ENCODE assay signal across 21 cellular contexts in the genomic region with DNA sequence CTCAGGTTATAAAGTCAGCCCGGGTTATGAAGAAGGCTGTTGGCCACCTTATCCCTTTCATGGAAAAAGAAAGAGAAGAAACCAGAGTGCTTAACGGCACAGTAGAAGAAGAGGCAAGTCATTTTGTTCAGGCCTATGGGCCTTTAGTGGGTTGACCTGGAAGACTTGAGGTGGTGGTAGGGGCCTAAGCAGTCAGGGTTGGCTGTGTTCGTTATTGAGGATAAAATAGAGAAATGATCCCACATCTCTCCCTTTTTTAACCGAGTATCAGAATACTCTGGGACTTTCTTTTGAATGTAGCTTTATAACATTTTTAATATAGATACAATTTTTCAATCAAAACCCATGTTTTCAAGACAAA.
DNase-seq lines count a peak whose midpoint lies in the region; ATAC-seq and TF ChIP-seq lines count a peak whose summit lies in the region.
"Had no signal": no experiment of that assay in that cellular context is flagged by ENCODE, and none has a peak within 500 bp of the region (broad histone marks: within the 10 kb centered on the region; RNA-seq: fewer than 3 reads in every experiment).

No MANE protein-coding gene starts in this region.

- TF ChIP-seq POLR2A in gastrocnemius medialis (IDR thresholded peaks at IDR 0.05), result no peak

- H3K14ac ChIP-seq in mesenchymal stem cell (ENCODE audit: low read length in 2 of 2), result no peak overlapping the region

- H3K18ac ChIP-seq in mesenchymal stem cell (ENCODE audit: low read depth in 1 of 2, low read length in 2 of 2), result no peak overlapping the region

- H3K27ac Mint-ChIP-seq in CD8-positive, alpha-beta T cell, result peak overlapping the region; percentile 88
- H3K27ac Mint-ChIP-seq: stimulated activated memory B cell treated with anti-CD40 and anti-IgM and Interleukin-4, amounts not matched to agents 10 μg/mL and 1 μg/mL and 100 μg/mL, for 72 hours had no signal

- POLR2A ChIA-PET in CD8-positive, alpha-beta T cell (lab: Charles Lee), result interaction anchor here (0.8 kb wide), 1 partner anchor 258 kb away, joined by 3 read pairs; the partner anchor contains the start of gene HEATR1

- no peak overlapping the region for H2BK15ac ChIP-seq in mesenchymal stem cell (ENCODE audit: low read depth, poor library complexity, severe bottlenecking)

- H4K8ac ChIP-seq in mesenchymal stem cell (ENCODE audit: low read length), result no peak overlapping the region

- H3K4me1 Mint-ChIP-seq in CD8-positive, alpha-beta T cell (ENCODE audit: low read depth), result peaks cover 33% of the 10 kb centered on the region
- H3K4me1 Mint-ChIP-seq: neural crest cell; stimulated activated memory B cell treated with anti-CD40 and anti-IgM and Interleukin-4, amounts not matched to agents 10 μg/mL and 1 μg/mL and 100 μg/mL, for 72 hours had no signal

- no peak overlapping the region for H2BK12ac ChIP-seq in mesenchymal stem cell (ENCODE audit: low read length in 2 of 2)

- H3K36me3 ChIP-seq in CD8-positive, alpha-beta T cell (ENCODE audit: insufficient read depth, low read length), result peaks cover 28% of the 10 kb centered on the region
- peaks cover 40% of the 10 kb centered on the region for H3K36me3 ChIP-seq in adipocyte (ENCODE audit: control insufficient read depth, insufficient read depth, low read length, severe bottlenecking)
- H3K36me3 ChIP-seq in mesenchymal stem cell (ENCODE audit: control insufficient read depth in 1 of 2, insufficient read depth in 2 of 2, low read depth in 1 of 2, low read length in 2 of 2), result peaks cover 5 to 69% of the 10 kb centered on the region in 2 experiments
- H3K36me3 ChIP-seq in gastrocnemius medialis, result peaks cover 0 to 47% of the 10 kb centered on the region in 2 donors

- ATAC-seq in CD8-positive, alpha-beta T cell, result no peak
- no peak for ATAC-seq in gastrocnemius medialis
- ATAC-seq in GM18861 (IDR thresholded peaks at IDR 0.05; ENCODE audit: unreplicated experiment), result no peak
- ATAC-seq: activated CD8-positive, alpha-beta memory T cell treated with anti-CD3 and anti-CD28 coated beads, Interleukin-2, amount 10 ng/mL, durations not matched to agents 7 days and 5 days; PC-3; stimulated activated memory B cell treated with anti-CD40 and anti-IgM and Interleukin-4, amounts not matched to agents 10 μg/mL and 1 μg/mL and 100 μg/mL, for 72 hours had no signal

- no peak overlapping the region for H3K23ac ChIP-seq in mesenchymal stem cell (ENCODE audit: low read length in 2 of 2)

- H3K4me3 Mint-ChIP-seq in CD8-positive, alpha-beta T cell, result no peak overlapping the region
- H3K4me3 Mint-ChIP-seq: activated CD8-positive, alpha-beta memory T cell treated with anti-CD3 and anti-CD28 coated beads, Interleukin-2, amount 10 ng/mL, durations not matched to agents 7 days and 5 days; neural crest cell; stimulated activated memory B cell treated with anti-CD40 and anti-IgM and Interleukin-4, amounts not matched to agents 10 μg/mL and 1 μg/mL and 100 μg/mL, for 72 hours had no signal

- peaks cover 27% of the 10 kb centered on the region for H3K4me1 ChIP-seq in CD8-positive, alpha-beta T cell (ENCODE audit: insufficient read depth, low read length)
- H3K4me1 ChIP-seq in adipocyte (ENCODE audit: control insufficient read depth, insufficient read depth, low read length) (peaks cover 58% of the 10 kb centered on the region), mesenchymal stem cell (ENCODE audit: control insufficient read depth, insufficient read depth, low read depth, low read length) (peaks cover 7% of the 10 kb centered on the region), gastrocnemius medialis (peaks cover 7 to 16% of the 10 kb centered on the region in 2 donors)

- H2AK5ac ChIP-seq in mesenchymal stem cell (ENCODE audit: low read length, severe bottlenecking), result peak overlapping the region; percentile 43

- H2BK120ac ChIP-seq in mesenchymal stem cell (ENCODE audit: low read depth, low read length), result no peak overlapping the region

- CTCF ChIA-PET in CD8-positive, alpha-beta T cell (lab: Charles Lee), result interaction anchor here (0.6 to 1.6 kb wide), 3 partner anchors 12 to 1713 kb away, joined by 3 to 4 read pairs (median 3); no protein-coding TSS in a partner anchor

- no peaks in the 10 kb centered on the region for H3K27me3 ChIP-seq in CD8-positive, alpha-beta T cell (ENCODE audit: insufficient read depth, low read length)
- no peaks in the 10 kb centered on the region for H3K27me3 ChIP-seq in adipocyte (replicated peaks; ENCODE audit: control insufficient read depth, insufficient read depth, low read length)
- no peaks in the 10 kb centered on the region for H3K27me3 ChIP-seq in mesenchymal stem cell (ENCODE audit: control insufficient read depth in 1 of 2, insufficient read depth in 1 of 2, low read length in 2 of 2)
- no peaks in the 10 kb centered on the region for H3K27me3 ChIP-seq in gastrocnemius medialis
- H3K27me3 ChIP-seq: left lung, testis had no signal

- in situ Hi-C loops in gastrocnemius medialis (cut with MboI; ENCODE audit: low sequenced_read_pairs in 4 of 4), result loop anchor here in 2 of 4 donors (25.0 kb wide), 1 partner anchor 750 kb away; no protein-coding TSS in a partner anchor

- H3K79me1 ChIP-seq in mesenchymal stem cell (replicated peaks; ENCODE audit: low read length, poor library complexity, severe bottlenecking), result peaks cover 7% of the 10 kb centered on the region

- no peak overlapping the region for H3K4me2 ChIP-seq in mesenchymal stem cell (ENCODE audit: low read length, poor library complexity, severe bottlenecking)
- H3K4me2 ChIP-seq: smooth muscle cell had no signal

- peak overlapping the region; percentile 26 for H3K4me3 ChIP-seq in CD8-positive, alpha-beta T cell (ENCODE audit: low read depth, low read length)
- H3K4me3 ChIP-seq in adipocyte (ENCODE audit: low read length) (peak overlapping the region; percentile 28), mesenchymal stem cell (ENCODE audit: insufficient read depth in 1 of 2, low read depth in 1 of 2, low read length in 2 of 2) (peak overlapping the region in 1 of 2 experiments; percentile 28), gastrocnemius medialis (no peak overlapping the region), coronary artery (no peak overlapping the region)
- H3K4me3 ChIP-seq: left lung, smooth muscle cell, testis had no signal

- no peak for TF ChIP-seq CTCF in CD8-positive, alpha-beta T cell (IDR thresholded peaks at IDR 0.05)
- TF ChIP-seq CTCF in gastrocnemius medialis (IDR thresholded peaks at IDR 0.05 in 4 of 5, conservative IDR thresholded peaks at IDR 0.05 in 1 of 5), result no peak
- no peak for TF ChIP-seq CTCF in coronary artery (IDR thresholded peaks at IDR 0.05)

- no peak overlapping the region for H4K91ac ChIP-seq in mesenchymal stem cell (ENCODE audit: low read length)

- H2BK5ac ChIP-seq in mesenchymal stem cell (ENCODE audit: low read depth, low read length, poor library complexity, severe bottlenecking), result no peak overlapping the region

- peak overlapping the region; percentile 8 for H3K27ac ChIP-seq in CD8-positive, alpha-beta T cell (ENCODE audit: low read depth, low read length)
- H3K27ac ChIP-seq in mesenchymal stem cell (ENCODE audit: low read length, poor library complexity, severe bottlenecking) (peak overlapping the region; percentile 74), gastrocnemius medialis (peak overlapping the region; percentile 63 to 80 (median 70)), coronary artery (no peak overlapping the region)
- H3K27ac ChIP-seq: testis had no signal

- peaks cover 93% of the 10 kb centered on the region for H3K36me3 Mint-ChIP-seq in CD8-positive, alpha-beta T cell

- no peak overlapping the region for H2AFZ ChIP-seq in mesenchymal stem cell (ENCODE audit: low read depth, low read length)

- H3K9ac ChIP-seq in adipocyte (ENCODE audit: low read length) (peak overlapping the region; percentile 39), mesenchymal stem cell (ENCODE audit: low read length) (no peak overlapping the region)

- DNase-seq in CD8-positive, alpha-beta T cell, result no peak
- no peak for DNase-seq in adipocyte (ENCODE audit: low read depth)
- no peak for DNase-seq in mesenchymal stem cell
- no peak for DNase-seq in gastrocnemius medialis
- no peak for DNase-seq in NCI-H1048 (lab: John Stamatoyannopoulos, UW)
- DNase-seq in coronary artery (ENCODE audit: low spot score), result no peak
- DNase-seq: activated CD4-positive, alpha-beta T cell treated with anti-CD3 and anti-CD28 coated beads, Interleukin-2, amount 50 U/mL, for 1 hour; activated CD8-positive, alpha-beta memory T cell treated with anti-CD3 and anti-CD28 coated beads, Interleukin-2, amount 10 ng/mL, durations not matched to agents 7 days and 5 days; effector CD8-positive, alpha-beta T cell; left lung; NCI-H1417; NCI-H2107; NCI-H510A treated with DMSO at 0.1 percent for 48 hours; PC-3; SHP77; T-helper 9 cell; testis had no signal

- WGBS in mesenchymal stem cell, result 93% methylated on average over 2 of the region's 4 CpGs

- H3K4ac ChIP-seq in mesenchymal stem cell (ENCODE audit: low read depth in 1 of 2, low read length in 2 of 2), result no peak overlapping the region

- no peaks in the 10 kb centered on the region for H3K27me3 Mint-ChIP-seq in CD8-positive, alpha-beta T cell (ENCODE audit: low read depth)
- H3K27me3 Mint-ChIP-seq: activated CD8-positive, alpha-beta memory T cell treated with anti-CD3 and anti-CD28 coated beads, Interleukin-2, amount 10 ng/mL, durations not matched to agents 7 days and 5 days; stimulated activated memory B cell treated with anti-CD40 and anti-IgM and Interleukin-4, amounts not matched to agents 10 μg/mL and 1 μg/mL and 100 μg/mL, for 72 hours had no signal

- no peaks in the 10 kb centered on the region for H3K9me3 ChIP-seq in CD8-positive, alpha-beta T cell (ENCODE audit: low read length)
- H3K9me3 ChIP-seq in adipocyte (ENCODE audit: control insufficient read depth, low read length) (no peaks in the 10 kb centered on the region), mesenchymal stem cell (ENCODE audit: control insufficient read depth, low read length) (no peaks in the 10 kb centered on the region), gastrocnemius medialis (no peaks in the 10 kb centered on the region)
- H3K9me3 ChIP-seq: left lung, testis had no signal

- intact Hi-C loops in CD8-positive, alpha-beta T cell (cut with DNase I, micrococcal nuclease), result loop anchor here (5.0 to 10.0 kb wide), 2 partner anchors 65 to 257 kb away; partner anchors contain the start of genes HEATR1 (in 2 of the 2) and MTR (in 2 of the 2)
- intact Hi-C loops in gastrocnemius medialis (cut with DNase I; ENCODE audit: low total_unique reads), result loop anchor here (10.0 kb wide), 1 partner anchor 107 kb away; no protein-coding TSS in a partner anchor

- H3K9me3 Mint-ChIP-seq in CD8-positive, alpha-beta T cell, result no peaks in the 10 kb centered on the region
- H3K9me3 Mint-ChIP-seq: stimulated activated memory B cell treated with anti-CD40 and anti-IgM and Interleukin-4, amounts not matched to agents 10 μg/mL and 1 μg/mL and 100 μg/mL, for 72 hours had no signal

Comparison
In these comparisons a context has a peak if more than half of its experiments do, and no peak if none do; other contexts are left out.
1. H3K27ac ChIP-seq: peak in CD8-positive, alpha-beta T cell (single experiment), mesenchymal stem cell (single experiment) and gastrocnemius medialis (4 of 4); none in coronary artery (0 of 2).
2. H3K4me3 ChIP-seq: peak in CD8-positive, alpha-beta T cell (single experiment) and adipocyte (single experiment); none in gastrocnemius medialis (0 of 4) and coronary artery (single experiment).